ENCODE assay signal across 8 cellular contexts in the genomic region with DNA sequence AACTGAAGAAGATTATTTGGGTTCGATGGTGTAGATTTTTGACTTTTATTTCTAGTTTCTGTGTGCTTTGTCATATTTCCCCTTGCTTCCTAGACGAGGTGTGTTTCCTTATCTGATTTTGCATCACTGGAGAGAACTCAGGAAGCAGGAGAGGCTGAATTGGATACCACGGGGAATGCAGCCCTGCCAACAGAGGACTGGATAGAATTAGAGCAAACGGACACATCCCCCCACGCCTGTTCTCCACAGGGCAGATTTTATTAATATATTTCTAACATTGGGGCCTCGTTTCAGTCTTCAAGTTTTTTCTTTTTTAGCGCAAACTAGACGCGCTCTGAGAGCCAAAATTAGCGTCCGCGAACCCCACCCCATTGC. TPM values are rescaled to one million over a fixed set of nuclear protein-coding genes. Genes with fewer than 3 reads are reported as not detected.
DNase-seq lines count a peak whose midpoint lies in the region; ATAC-seq, FAIRE-seq and TF ChIP-seq lines count a peak whose summit lies in the region.

No MANE protein-coding gene starts in this region.

- WGBS in adrenal gland, 4 donors, result 6 to 9% (median 7%) methylated on average over 12 of the region's 12 CpGs

- H3K27me3 ChIP-seq in adrenal gland (no peaks in the 10 kb centered on the region), keratinocyte (ENCODE audit: control insufficient read depth, extremely low read depth, insufficient read depth, low read length) (no peaks in the 10 kb centered on the region), thoracic aorta (replicated peaks; ENCODE audit: insufficient read depth) (no peaks in the 10 kb centered on the region)

- H3K4me1 Mint-ChIP-seq in activated CD4-positive, alpha-beta T cell treated with anti-CD3 and anti-CD28 coated beads, Interleukin-2, amount 10 ng/mL, durations not matched to agents 24 days and 14 days, result peaks cover 25% of the 10 kb centered on the region

- peak overlapping the region; percentile 60 for H2AFZ ChIP-seq in keratinocyte (ENCODE audit: control insufficient read depth, low read length)

- intact Hi-C loops in activated CD4-positive, alpha-beta T cell treated with anti-CD3 and anti-CD28 coated beads, Interleukin-2, amount 10 ng/mL, durations not matched to agents 24 days and 14 days (cut with micrococcal nuclease), result loop anchor here (1.0 to 10.0 kb wide), 9 partner anchors 36 to 1939 kb away; partner anchors contain the start of genes CHMP1B, MTCL1, NAPG and NDUFV2
- intact Hi-C loops in adrenal gland (cut with DNase I), result no loop called here

- H3K36me3 ChIP-seq in adrenal gland (replicated peaks in 1 of 2) (no peaks in the 10 kb centered on the region), keratinocyte (ENCODE audit: control insufficient read depth in 2 of 2, extremely low read depth in 1 of 2, insufficient read depth in 2 of 2, low read length in 2 of 2) (no peaks in the 10 kb centered on the region), thoracic aorta (no peaks in the 10 kb centered on the region)

- peak overlapping the region; percentile 94 for H3K27ac Mint-ChIP-seq in activated CD4-positive, alpha-beta T cell treated with anti-CD3 and anti-CD28 coated beads, Interleukin-2, amount 10 ng/mL, durations not matched to agents 24 days and 14 days

- TF ChIP-seq POLR2A in adrenal gland (IDR thresholded peaks at IDR 0.05), result no peak

- no peaks in the 10 kb centered on the region for H3K36me3 Mint-ChIP-seq in activated CD4-positive, alpha-beta T cell treated with anti-CD3 and anti-CD28 coated beads, Interleukin-2, amount 10 ng/mL, durations not matched to agents 24 days and 14 days (ENCODE audit: low read depth)

- peak overlapping the region; percentile 87 for H3K9ac ChIP-seq in keratinocyte (ENCODE audit: control insufficient read depth, extremely low read depth, insufficient read depth, low read length)

- H3K79me2 ChIP-seq in keratinocyte (ENCODE audit: control insufficient read depth, insufficient read depth, low read length), result peaks cover 40% of the 10 kb centered on the region

- no peaks in the 10 kb centered on the region for H3K9me1 ChIP-seq in keratinocyte (ENCODE audit: control insufficient read depth, extremely low read depth, insufficient read depth, low read length)

- ATAC-seq in thoracic aorta (ENCODE audit: insufficient number of reproducible peaks, low FRiP score, low read depth), result peak; percentile 14

- H3K4me3 ChIP-seq in adrenal gland (peak overlapping the region in 3 of 4 donors; percentile 89 to 99 (median 99)), keratinocyte (ENCODE audit: control insufficient read depth in 2 of 3, extremely low read depth in 1 of 3, insufficient read depth in 2 of 3, low read depth in 1 of 3, low read length in 3 of 3) (peak overlapping the region; percentile 88 to 95 (median 90)), thoracic aorta (peak overlapping the region; percentile 94)

- no peak for FAIRE-seq in keratinocyte (lab: Jason Lieb, UNC)

- dilution Hi-C loops in keratinocyte (cut with MboI; ENCODE audit: extremely low pct_ligation_motif_present, low sequenced_read_pairs), result no loop called here

- TF ChIP-seq CTCF in adrenal gland (IDR thresholded peaks at IDR 0.05), result no peak
- no peak for TF ChIP-seq CTCF in keratinocyte (optimal IDR thresholded peaks at IDR 0.05 in 1 of 3, IDR thresholded peaks at IDR 0.05 in 1 of 3, conservative IDR thresholded peaks at IDR 0.05 in 1 of 3; ENCODE audit: extremely low read depth in 1 of 3, insufficient read depth in 2 of 3, low read length in 3 of 3)
- no peak for TF ChIP-seq CTCF in thoracic aorta (IDR thresholded peaks at IDR 0.05)

- peak overlapping the region; percentile 91 for H3K4me3 Mint-ChIP-seq in activated CD4-positive, alpha-beta T cell treated with anti-CD3 and anti-CD28 coated beads, Interleukin-2, amount 10 ng/mL, durations not matched to agents 24 days and 14 days

- peak overlapping the region; percentile 97 to 100 (median 100) for H3K27ac ChIP-seq in adrenal gland
- H3K27ac ChIP-seq in keratinocyte (ENCODE audit: control insufficient read depth, insufficient read depth, low read length), result peak overlapping the region; percentile 93
- peak overlapping the region; percentile 98 to 99 for H3K27ac ChIP-seq in thoracic aorta

- peak overlapping the region; percentile 73 for H3K4me2 ChIP-seq in keratinocyte (ENCODE audit: control insufficient read depth, extremely low read depth, insufficient read depth, low read depth, low read length)

- no peaks in the 10 kb centered on the region for H3K9me3 Mint-ChIP-seq in activated CD4-positive, alpha-beta T cell treated with anti-CD3 and anti-CD28 coated beads, Interleukin-2, amount 10 ng/mL, durations not matched to agents 24 days and 14 days

- peaks cover 16% of the 10 kb centered on the region for H3K27me3 Mint-ChIP-seq in activated CD4-positive, alpha-beta T cell treated with anti-CD3 and anti-CD28 coated beads, Interleukin-2, amount 10 ng/mL, durations not matched to agents 24 days and 14 days

- H3K9me3 ChIP-seq in adrenal gland (replicated peaks in 1 of 3) (no peaks in the 10 kb centered on the region), keratinocyte (ENCODE audit: control insufficient read depth, low read depth, low read length) (no peaks in the 10 kb centered on the region), thoracic aorta (no peaks in the 10 kb centered on the region)

- H3K4me1 ChIP-seq in adrenal gland (replicated peaks in 1 of 2) (peaks cover 8 to 23% of the 10 kb centered on the region in 2 donors), keratinocyte (ENCODE audit: control insufficient read depth, extremely low read depth, insufficient read depth, low read length) (peaks cover 20% of the 10 kb centered on the region), thoracic aorta (ENCODE audit: control insufficient read depth in 1 of 2, low read depth in 2 of 2) (peaks cover 12 to 32% of the 10 kb centered on the region in 2 donors)

- DNase-seq in activated CD4-positive, alpha-beta T cell treated with anti-CD3 and anti-CD28 coated beads, Interleukin-2, amount 10 ng/mL, durations not matched to agents 24 days and 14 days, result no peak
- no peak for DNase-seq in activated CD4-positive, alpha-beta T cell treated with anti-CD3 and anti-CD28 coated beads for 48 hours
- DNase-seq in adrenal gland, result no peak
- no peak for DNase-seq in keratinocyte (ENCODE audit: low read depth, low spot score)
- DNase-seq in thoracic aorta (ENCODE audit: low spot score), result no peak
- DNase-seq in activated gamma-delta T cell treated with Interleukin-2 at 50 U/mL for 16 hours, result no peak
- no peak for DNase-seq in NCI-H1105 treated with DMSO at 0.1 percent for 48 hours (lab: John Stamatoyannopoulos, UW)
- DNase-seq in GM19238 (ENCODE audit: insufficient read length, low spot score), result no peak

- peaks cover 7% of the 10 kb centered on the region for H4K20me1 ChIP-seq in keratinocyte (ENCODE audit: control insufficient read depth, extremely low read depth, insufficient read depth, low read length)

RNA-seq across cellular contexts. Expression of gene VAPA, which starts 0.7 kb away (rescaled TPM):
- 182 and 196 TPM in 2 replicates for total RNA-seq in activated CD4-positive, alpha-beta T cell treated with anti-CD3 and anti-CD28 coated beads, Interleukin-2, amount 10 ng/mL, durations not matched to agents 24 days and 14 days
- total RNA-seq in adrenal gland (100 to 1,000 TPM; 324 to 894 (median 436) TPM), thoracic aorta (100 to 1,000 TPM; 171 to 195 TPM)
- polyA plus RNA-seq in adrenal gland (100 to 1,000 TPM in 2 of 3 donors, 10 to 100 TPM in 1; 71.3 to 900 (median 120) TPM), keratinocyte (174 to 350 TPM (median 267 TPM) in 3 replicates)
- 170 TPM for polyA plus RNA-seq in keratinocyte (2011; ENCODE audit: low read depth)
- polyA plus RNA-seq in keratinocyte (2011; cell fraction: cytosol; rRNA removed), result 244 and 459 TPM in 2 replicates
- polyA plus RNA-seq in keratinocyte (2011; cell fraction: nucleus; rRNA removed), result 146 and 198 TPM in 2 replicates
- polyA plus RNA-seq in keratinocyte (2012; ENCODE audit: low replicate concordance), result 143 and 223 TPM in 2 replicates
- 18.6 to 194 TPM (median 79.0 TPM) in 3 replicates for polyA minus RNA-seq in keratinocyte
- 163 TPM for polyA minus RNA-seq in keratinocyte (2011; cell fraction: cytosol; rRNA and poly(A)+ RNA removed)
- 37.4 and 91.5 TPM in 2 replicates for polyA minus RNA-seq in keratinocyte (2011; cell fraction: nucleus; rRNA and poly(A)+ RNA removed)

RNA-seq across cellular contexts. Expression of gene TXNDC2, which starts 27.4 kb away (rescaled TPM):
- not detected in 2 replicates for total RNA-seq in activated CD4-positive, alpha-beta T cell treated with anti-CD3 and anti-CD28 coated beads, Interleukin-2, amount 10 ng/mL, durations not matched to agents 24 days and 14 days
- total RNA-seq in adrenal gland (under 1 TPM in 5 of 8 donors, not detected in 3; 0.08 to 0.43 (median 0.25) TPM), thoracic aorta (1 to 10 TPM in 1 of 2 donors, under 1 TPM in 1; 0.35 to 8.8 TPM)
- polyA plus RNA-seq in adrenal gland (under 1 TPM in 1 of 3 donors, not detected in 2; 0.22 TPM), keratinocyte (0.03 TPM in 1 of 3 replicates, not detected in the others)
- not detected for polyA plus RNA-seq in keratinocyte (2011; ENCODE audit: low read depth)
- not detected in 2 replicates for polyA plus RNA-seq in keratinocyte (2011; cell fraction: cytosol; rRNA removed)
- not detected in 2 replicates for polyA plus RNA-seq in keratinocyte (2011; cell fraction: nucleus; rRNA removed)
- 0.06 TPM in 1 of 2 replicates, not detected in the other for polyA plus RNA-seq in keratinocyte (2012; ENCODE audit: low replicate concordance)
- 0.16 TPM in 1 of 3 replicates, not detected in the others for polyA minus RNA-seq in keratinocyte
- polyA minus RNA-seq in keratinocyte (2011; cell fraction: cytosol; rRNA and poly(A)+ RNA removed), result not detected
- polyA minus RNA-seq in keratinocyte (2011; cell fraction: nucleus; rRNA and poly(A)+ RNA removed), result not detected in 2 replicates
